ENCODE assay signal across 22 cellular contexts in the genomic region with DNA sequence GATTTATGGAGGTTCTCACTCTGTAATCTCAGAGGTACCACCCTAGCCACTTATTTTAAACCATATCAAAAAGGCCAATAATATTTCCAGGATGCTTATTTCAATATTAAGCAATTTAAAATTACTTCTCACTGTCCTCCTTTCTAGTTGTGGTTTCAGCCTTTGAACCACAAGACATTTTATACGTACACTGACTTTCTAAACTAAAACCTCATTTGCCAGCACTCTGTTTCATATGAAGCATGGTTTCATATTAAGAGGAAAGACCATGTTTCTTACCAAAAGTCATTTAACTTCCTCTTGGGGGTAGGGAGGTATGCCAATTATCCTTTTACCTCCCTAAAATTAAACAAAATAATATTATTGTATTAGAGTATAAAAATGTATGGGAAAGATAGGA.
"Had no signal": no experiment of that assay in that cellular context is flagged by ENCODE, and none has a peak within 500 bp of the region (broad histone marks: within the 10 kb centered on the region; RNA-seq: fewer than 3 reads in every experiment).

No MANE protein-coding gene starts in this region.

- ATAC-seq: effector memory CD8-positive, alpha-beta T cell; gastrocnemius medialis; heart right ventricle; sciatic nerve had no signal

- DNase-seq: effector memory CD8-positive, alpha-beta T cell; gastrocnemius medialis; heart right ventricle; hypothalamus; kidney glomerular epithelial cell; mesendoderm; naive B cell; nephron progenitor cell; posterior cingulate gyrus; stimulated activated CD4-positive, alpha-beta T cell treated with anti-CD3 and anti-CD28 coated beads, Interleukin-2, amount 100 ng/mL, for 24 hours; stimulated activated CD4-positive, alpha-beta T cell treated with anti-CD3 and anti-CD28 coated beads, Interleukin-4, amount 100 ng/mL, for 4 hours; stimulated activated naive CD4-positive, alpha-beta T cell; thyroid gland had no signal

- H3K36me3 ChIP-seq: esophagus muscularis mucosa, gastrocnemius medialis, heart right ventricle, neutrophil, suprapubic skin, thyroid gland had no signal

- H3K4me1 Mint-ChIP-seq: naive B cell, nephron progenitor cell had no signal

- H3K4me1 ChIP-seq: esophagus muscularis mucosa, gastrocnemius medialis, heart right ventricle, suprapubic skin, thyroid gland had no signal

- H3K4me3 Mint-ChIP-seq: dendritic cell treated with granulocyte-macrophage colony-stimulating factor and Interleukin-4, amounts not matched to agents 40 ng/mL and 50 ng/mL, for 4 days; effector memory CD8-positive, alpha-beta T cell; naive B cell; nephron progenitor cell; type B pancreatic cell had no signal

- H3K27me3 ChIP-seq: esophagus muscularis mucosa, gastrocnemius medialis, heart right ventricle, neutrophil, suprapubic skin, thyroid gland had no signal

- H3K9me3 ChIP-seq: esophagus muscularis mucosa, gastrocnemius medialis, neutrophil, suprapubic skin, thyroid gland had no signal

- H3K9me3 Mint-ChIP-seq: dendritic cell treated with granulocyte-macrophage colony-stimulating factor and Interleukin-4, amounts not matched to agents 40 ng/mL and 50 ng/mL, for 4 days; nephron progenitor cell; type B pancreatic cell had no signal

- H3K36me3 Mint-ChIP-seq: naive B cell, type B pancreatic cell had no signal

- H3K27ac ChIP-seq: epithelial cell of prostate, esophagus muscularis mucosa, gastrocnemius medialis, heart right ventricle, neutrophil, suprapubic skin, thyroid gland had no signal

- H3K4me3 ChIP-seq: esophagus muscularis mucosa, gastrocnemius medialis, heart right ventricle, suprapubic skin, thyroid gland had no signal

- H3K27ac Mint-ChIP-seq: dendritic cell treated with granulocyte-macrophage colony-stimulating factor and Interleukin-4, amounts not matched to agents 40 ng/mL and 50 ng/mL, for 4 days; effector memory CD8-positive, alpha-beta T cell; naive B cell; nephron progenitor cell; type B pancreatic cell had no signal

- FAIRE-seq: islet of Langerhans, urothelium cell line had no signal
